In genomic region chr19:46186717-46187101, GRCh38 we compare ENCODE assay signal across 2 cellular contexts.
TF ChIP-seq lines count a peak whose summit lies in the region.

No MANE protein-coding gene starts in this region.

TF ChIP-seq in SK-N-SH, 30 proteins besides CTCF, POLR2A, EP300 and RAD21 (continued from another document):
- TF ChIP-seq, protein P1, sequence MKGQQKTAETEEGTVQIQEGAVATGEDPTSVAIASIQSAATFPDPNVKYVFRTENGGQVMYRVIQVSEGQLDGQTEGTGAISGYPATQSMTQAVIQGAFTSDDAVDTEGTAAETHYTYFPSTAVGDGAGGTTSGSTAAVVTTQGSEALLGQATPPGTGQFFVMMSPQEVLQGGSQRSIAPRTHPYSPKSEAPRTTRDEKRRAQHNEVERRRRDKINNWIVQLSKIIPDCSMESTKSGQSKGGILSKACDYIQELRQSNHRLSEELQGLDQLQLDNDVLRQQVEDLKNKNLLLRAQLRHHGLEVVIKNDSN (IDR thresholded peaks at IDR 0.05; ENCODE audit: borderline replicate concordance, low read depth), result no peak
- TF ChIP-seq NRF1 (IDR thresholded peaks at IDR 0.05; ENCODE audit: low read depth, low read length) (no peak), MXI1 (IDR thresholded peaks at IDR 0.05; ENCODE audit: low read depth, low read length) (no peak), TEAD4 (IDR thresholded peaks at IDR 0.05; ENCODE audit: borderline replicate concordance, insufficient read depth) (no peak)
TF ChIP-seq in SK-N-SH: peak in this region for 0.

TF ChIP-seq in SK-N-SH treated with all-trans-retinoic acid at 6 μM for 48 hours, 23 proteins besides CTCF, POLR2A, EP300 and RAD21 (continued from another document):
- TF ChIP-seq POU6F1 (CRISPR knock-in tag; IDR thresholded peaks at IDR 0.05; ENCODE audit: borderline replicate concordance, low read depth) (no peak), ZC3H10 (CRISPR knock-in tag; IDR thresholded peaks at IDR 0.05) (no peak), ZNF565 (CRISPR knock-in tag; conservative IDR thresholded peaks at IDR 0.05; ENCODE audit: low read depth) (no peak), ARNTL (CRISPR knock-in tag; IDR thresholded peaks at IDR 0.05; ENCODE audit: borderline replicate concordance, low read depth) (no peak), TCF4 (CRISPR knock-in tag; IDR thresholded peaks at IDR 0.05; ENCODE audit: borderline replicate concordance) (no peak), GLIS3 (CRISPR knock-in tag; IDR thresholded peaks at IDR 0.05) (no peak), ZFP30 (CRISPR knock-in tag; IDR thresholded peaks at IDR 0.05) (no peak), PPARA (CRISPR knock-in tag; IDR thresholded peaks at IDR 0.05; ENCODE audit: borderline replicate concordance) (no peak), PATZ1 (CRISPR knock-in tag; IDR thresholded peaks at IDR 0.05; ENCODE audit: borderline replicate concordance) (no peak), ZNF70 (CRISPR knock-in tag; IDR thresholded peaks at IDR 0.05) (no peak), TSHZ2 (CRISPR knock-in tag; IDR thresholded peaks at IDR 0.05) (no peak), CSRNP3 (CRISPR knock-in tag; IDR thresholded peaks at IDR 0.05) (no peak), CSDC2 (CRISPR knock-in tag; IDR thresholded peaks at IDR 0.05) (no peak)
TF ChIP-seq in SK-N-SH treated with all-trans-retinoic acid at 6 μM for 48 hours: peak in this region for 0.
